In the genomic region with DNA sequence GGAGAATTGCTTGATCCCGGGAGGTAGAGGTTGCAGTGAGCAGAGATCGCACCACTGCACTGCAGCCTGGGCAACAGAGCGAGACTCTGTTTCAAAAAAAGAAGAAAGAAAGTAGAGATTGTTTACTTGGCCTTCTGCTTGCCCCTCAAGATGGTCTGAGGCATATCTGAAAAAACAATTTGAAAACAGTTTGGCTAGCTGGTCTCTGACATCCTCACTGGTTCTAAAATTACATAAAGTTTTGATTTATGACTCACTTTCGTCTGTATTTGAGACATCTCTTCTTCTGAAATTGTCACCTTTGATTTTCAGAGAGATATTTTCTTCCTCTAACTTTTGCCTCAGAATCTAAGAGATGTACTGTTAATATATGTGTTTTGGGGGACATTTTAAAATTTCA, we compare ENCODE assay signal across 1 cellular context.
TF ChIP-seq lines count a peak whose summit lies in the region.

No MANE protein-coding gene starts in this region.

TF ChIP-seq in IMR-90, 13 proteins besides CTCF, POLR2A, EP300 and RAD21 (continued from another document):
- TF ChIP-seq BHLHE40 (IDR thresholded peaks at IDR 0.05; ENCODE audit: low read depth, low read length) (no peak), NFE2L2 (IDR thresholded peaks at IDR 0.05; ENCODE audit: low read depth, low read length) (no peak), CEBPB (IDR thresholded peaks at IDR 0.05; ENCODE audit: low read depth, low read length) (no peak), ELK1 (IDR thresholded peaks at IDR 0.05; ENCODE audit: borderline replicate concordance, low read depth, low read length) (no peak), FOS (IDR thresholded peaks at IDR 0.05; ENCODE audit: low read depth, low read length) (no peak), RCOR1 (IDR thresholded peaks at IDR 0.05; ENCODE audit: insufficient replicate concordance, low read length) (no peak)
TF ChIP-seq in IMR-90: peak in this region for 0.
